Comparison of ENCODE assay signal across 17 cellular contexts in genomic region chr2:6944546-6944945, GRCh38. TPM values are rescaled to one million over a fixed set of nuclear protein-coding genes. Genes with fewer than 3 reads are reported as not detected.
DNase-seq lines count a peak whose midpoint lies in the region; ATAC-seq and TF ChIP-seq lines count a peak whose summit lies in the region.
"Had no signal": no experiment of that assay in that cellular context is flagged by ENCODE, and none has a peak within 500 bp of the region (broad histone marks: within the 10 kb centered on the region; RNA-seq: fewer than 3 reads in every experiment).

No MANE protein-coding gene starts in this region.

- H3K27me3 ChIP-seq in heart left ventricle (no peaks in the 10 kb centered on the region), gastrocnemius medialis (no peaks in the 10 kb centered on the region), uterus (no peaks in the 10 kb centered on the region)
- H3K27me3 ChIP-seq in CD8-positive, alpha-beta memory T cell (ENCODE audit: insufficient read depth, low read length, poor library complexity, severe bottlenecking): no peaks in the 10 kb centered on the region
- H3K27me3 ChIP-seq: SJSA1 had no signal

- DNase-seq in Right ventricle myocardium superior: peak; percentile 65
- DNase-seq in cardiac septum (ENCODE audit: low spot score): no peak
- no peak for DNase-seq in heart left ventricle
- DNase-seq in gastrocnemius medialis: peak in 1 of 2 donors; percentile 45
- DNase-seq in uterus: no peak
- DNase-seq in CD8-positive, alpha-beta memory T cell: no peak
- DNase-seq: H7, Kasumi-1, NCI-H1105, NCI-H1694, NCI-H2107, NCI-H226, NCI-H526 had no signal

- no peaks in the 10 kb centered on the region for H3K9me3 Mint-ChIP-seq in CD8-positive, alpha-beta memory T cell

- intact Hi-C loops in Right ventricle myocardium superior (cut with DNase I): no loop called here
- intact Hi-C loops in cardiac septum (cut with DNase I): no loop called here
- intact Hi-C loops in heart left ventricle (cut with DNase I): no loop called here
- intact Hi-C loops in gastrocnemius medialis (cut with DNase I; ENCODE audit: low total_unique reads): no loop called here
- intact Hi-C loops in uterus (cut with DNase I; ENCODE audit: low total_unique reads): no loop called here

- peak overlapping the region in 8 of 12 donors; percentile 10 to 71 (median 45) for H3K27ac ChIP-seq in heart left ventricle
- peak overlapping the region; percentile 23 to 65 (median 43) for H3K27ac ChIP-seq in gastrocnemius medialis
- peak overlapping the region; percentile 40 to 47 for H3K27ac ChIP-seq in uterus
- H3K27ac ChIP-seq in CD8-positive, alpha-beta memory T cell (ENCODE audit: low read depth, low read length): no peak overlapping the region
- H3K27ac ChIP-seq: A549, SJSA1 had no signal

- POLR2A ChIA-PET in CD8-positive, alpha-beta memory T cell (lab: Charles Lee): no interaction called here

- H3K4me1 Mint-ChIP-seq in CD8-positive, alpha-beta memory T cell: peaks cover 36 to 60% (median 42%) of the 10 kb centered on the region in 3 donors

- TF ChIP-seq POLR2A in heart left ventricle (IDR thresholded peaks at IDR 0.05) (no peak), gastrocnemius medialis (IDR thresholded peaks at IDR 0.05) (no peak), uterus (IDR thresholded peaks at IDR 0.05) (no peak)

- H3K27ac Mint-ChIP-seq in CD8-positive, alpha-beta memory T cell: peak overlapping the region in 3 of 8 donors; percentile 21 to 59 (median 33)

- 78 to 91% (median 82%) methylated on average over 5 of the region's 5 CpGs for WGBS in heart left ventricle, 4 donors

- H3K27me3 Mint-ChIP-seq in CD8-positive, alpha-beta memory T cell: no peaks in the 10 kb centered on the region

- H3K4me1 ChIP-seq in heart left ventricle: peaks cover 0 to 40% (median 12%) of the 10 kb centered on the region in 12 donors
- peaks cover 15 to 22% of the 10 kb centered on the region in 2 donors for H3K4me1 ChIP-seq in gastrocnemius medialis
- peaks cover 0 to 6% of the 10 kb centered on the region in 2 donors for H3K4me1 ChIP-seq in uterus
- peaks cover 11% of the 10 kb centered on the region for H3K4me1 ChIP-seq in CD8-positive, alpha-beta memory T cell (ENCODE audit: insufficient read depth, low read length)

- no peak overlapping the region for H3K4me3 ChIP-seq in heart left ventricle
- no peak overlapping the region for H3K4me3 ChIP-seq in gastrocnemius medialis
- no peak overlapping the region for H3K4me3 ChIP-seq in uterus
- H3K4me3 ChIP-seq in CD8-positive, alpha-beta memory T cell (ENCODE audit: low read length): no peak overlapping the region
- H3K4me3 ChIP-seq: A549, SJSA1 had no signal

- in situ Hi-C loops in gastrocnemius medialis (cut with MboI; ENCODE audit: low sequenced_read_pairs in 4 of 4): no loop called here

- H3K4me3 Mint-ChIP-seq in CD8-positive, alpha-beta memory T cell: no peak overlapping the region

- peaks cover 15 to 59% (median 43%) of the 10 kb centered on the region in 3 donors for H3K36me3 Mint-ChIP-seq in CD8-positive, alpha-beta memory T cell

- TF ChIP-seq CTCF in heart left ventricle (IDR thresholded peaks at IDR 0.05) (no peak), gastrocnemius medialis (IDR thresholded peaks at IDR 0.05 in 4 of 5, conservative IDR thresholded peaks at IDR 0.05 in 1 of 5) (no peak), uterus (IDR thresholded peaks at IDR 0.05) (no peak)

- CTCF ChIA-PET in CD8-positive, alpha-beta memory T cell (lab: Charles Lee): no interaction called here

- H3K36me3 ChIP-seq in heart left ventricle (peaks cover 0 to 35% (median 18%) of the 10 kb centered on the region in 9 donors), gastrocnemius medialis (no peaks in the 10 kb centered on the region), uterus (no peaks in the 10 kb centered on the region)
- peaks cover 19% of the 10 kb centered on the region for H3K36me3 ChIP-seq in CD8-positive, alpha-beta memory T cell (ENCODE audit: insufficient read depth, low read length)
- H3K36me3 ChIP-seq: SJSA1 had no signal

- H3K9me3 ChIP-seq in heart left ventricle (no peaks in the 10 kb centered on the region), gastrocnemius medialis (no peaks in the 10 kb centered on the region), uterus (no peaks in the 10 kb centered on the region)
- no peaks in the 10 kb centered on the region for H3K9me3 ChIP-seq in CD8-positive, alpha-beta memory T cell (ENCODE audit: low read length)
- H3K9me3 ChIP-seq: A549, SJSA1 had no signal

- ATAC-seq in Right ventricle myocardium superior (ENCODE audit: poor library complexity) (peak; percentile 44), heart left ventricle (peak in 1 of 4 donors; percentile 25), gastrocnemius medialis (peak in 1 of 2 donors; percentile 27), GM21619 (IDR thresholded peaks at IDR 0.05; ENCODE audit: unreplicated experiment) (no peak), HG02642 (IDR thresholded peaks at IDR 0.05; ENCODE audit: poor library complexity, unreplicated experiment) (no peak)
- ATAC-seq: A549 had no signal

RNA-seq across cellular contexts. Expression of gene RNF144A, which starts 27.3 kb away (rescaled TPM):
- total RNA-seq in Right ventricle myocardium superior (14.5 TPM), cardiac septum (11.7 TPM), heart left ventricle (10 to 100 TPM; 10.3 to 27.2 (median 14.9) TPM), gastrocnemius medialis (10 to 100 TPM in 2 of 4 donors, 1 to 10 TPM in 2; 4.9 to 16.2 (median 10.2) TPM), uterus (100 to 1,000 TPM in 1 of 4 donors, 10 to 100 TPM in 3; 22.5 to 103 (median 63.0) TPM)
- polyA plus RNA-seq in heart left ventricle: 1 to 10 TPM; 3.5 to 6.4 TPM
- 10 to 100 TPM; 13.5 to 14.9 TPM for total RNA-seq in CD8-positive, alpha-beta memory T cell
- 8.3 TPM for polyA plus RNA-seq in CD8-positive, alpha-beta memory T cell
